Comparison of ENCODE assay signal across 14 cellular contexts in genomic region chr6:149323925-149324324, GRCh38. TPM values are rescaled to one million over a fixed set of nuclear protein-coding genes. Genes with fewer than 3 reads are reported as not detected.
DNase-seq lines count a peak whose midpoint lies in the region; ATAC-seq and TF ChIP-seq lines count a peak whose summit lies in the region.
"Had no signal": no experiment of that assay in that cellular context is flagged by ENCODE, and none has a peak within 500 bp of the region (broad histone marks: within the 10 kb centered on the region; RNA-seq: fewer than 3 reads in every experiment).

No MANE protein-coding gene starts in this region.

- peaks cover 100% of the 10 kb centered on the region for H3K79me2 ChIP-seq in OCI-LY7 (ENCODE audit: insufficient read depth, low read depth, low read length)

- peaks cover 74% of the 10 kb centered on the region for H3K4me1 Mint-ChIP-seq in activated T-cell treated with anti-CD3 and anti-CD28 coated beads, Interleukin-2, amount 50 U/mL, for 4 hours (ENCODE audit: low read depth)
- H3K4me1 Mint-ChIP-seq in activated naive CD8-positive, alpha-beta T cell treated with anti-CD3 and anti-CD28 coated beads, Interleukin-2, amount 50 U/mL, for 24 hours: peaks cover 91% of the 10 kb centered on the region
- H3K4me1 Mint-ChIP-seq in osteocyte (ENCODE audit: unreplicated experiment): peaks cover 68% of the 10 kb centered on the region

- H3K4me1 ChIP-seq in OCI-LY7 (ENCODE audit: insufficient read depth, low read length, poor library complexity, severe bottlenecking) (peaks cover 39% of the 10 kb centered on the region), upper lobe of right lung (peaks cover 66% of the 10 kb centered on the region)

- CTCF ChIA-PET in OCI-LY7 (lab: Charles Lee; ENCODE audit: unreplicated experiment): interaction anchor here (1.1 kb wide), 1 partner anchor 56 kb away, joined by 3 read pairs; no protein-coding TSS in a partner anchor

- no peaks in the 10 kb centered on the region for H3K9me2 ChIP-seq in OCI-LY7 (ENCODE audit: insufficient read depth, low read length)

- peaks cover 8% of the 10 kb centered on the region for H3K36me3 Mint-ChIP-seq in activated T-cell treated with anti-CD3 and anti-CD28 coated beads, Interleukin-2, amount 50 U/mL, for 4 hours (ENCODE audit: insufficient read depth)
- H3K36me3 Mint-ChIP-seq in activated naive CD8-positive, alpha-beta T cell treated with anti-CD3 and anti-CD28 coated beads, Interleukin-2, amount 50 U/mL, for 24 hours (ENCODE audit: low read depth): peaks cover 18% of the 10 kb centered on the region
- no peaks in the 10 kb centered on the region for H3K36me3 Mint-ChIP-seq in osteocyte (ENCODE audit: unreplicated experiment)

- intact Hi-C loops in OCI-LY7 (cut with micrococcal nuclease; ENCODE audit: unreplicated experiment): no loop called here
- intact Hi-C loops in upper lobe of right lung (cut with DNase I): no loop called here

- no peaks in the 10 kb centered on the region for H3K27me3 ChIP-seq in upper lobe of right lung
- H3K27me3 ChIP-seq: vagina had no signal

- H3K4me3 Mint-ChIP-seq in activated T-cell treated with anti-CD3 and anti-CD28 coated beads, Interleukin-2, amount 50 U/mL, for 4 hours: peak overlapping the region; percentile 54
- peak overlapping the region; percentile 63 for H3K4me3 Mint-ChIP-seq in activated naive CD8-positive, alpha-beta T cell treated with anti-CD3 and anti-CD28 coated beads, Interleukin-2, amount 50 U/mL, for 24 hours
- no peak overlapping the region for H3K4me3 Mint-ChIP-seq in osteocyte (ENCODE audit: unreplicated experiment)

- H3K4me2 ChIP-seq in OCI-LY7 (ENCODE audit: low read length): peak overlapping the region; percentile 31

- POLR2A ChIA-PET in OCI-LY7 (lab: Charles Lee): interaction anchor here (0.6 to 1.5 kb wide), 4 partner anchors 10 to 85 kb away, joined by 3 to 4 read pairs (median 3); no protein-coding TSS in a partner anchor

- no peak for DNase-seq in activated T-cell treated with anti-CD3 and anti-CD28 coated beads, Interleukin-2, amount 50 U/mL, for 4 hours
- no peak for DNase-seq in activated T-cell treated with anti-CD3 and anti-CD28 coated beads, Interleukin-2, amount 50 U/mL, for 1 hour
- DNase-seq in OCI-LY7 (ENCODE audit: low spot score) (no peak), osteocyte (ENCODE audit: extremely low spot score, unreplicated experiment) (no peak), upper lobe of right lung (no peak), HK-2 (ENCODE audit: unreplicated experiment) (no peak)
- no peak for DNase-seq in activated naive CD8-positive, alpha-beta T cell treated with anti-CD3 and anti-CD28 coated beads, Interleukin-2, amount 50 U/mL, for 24 hours
- DNase-seq: activated gamma-delta T cell, NCI-H1436 treated with DMSO at 0.1 percent for 48 hours, NCI-H510A treated with DMSO at 0.1 percent for 48 hours had no signal

- H2AFZ ChIP-seq in OCI-LY7 (ENCODE audit: low read length): no peak overlapping the region

- ATAC-seq in activated T-cell treated with anti-CD3 and anti-CD28 coated beads, Interleukin-2, amount 50 U/mL, for 4 hours: no peak
- no peak for ATAC-seq in activated naive CD8-positive, alpha-beta T cell treated with anti-CD3 and anti-CD28 coated beads, Interleukin-2, amount 50 U/mL, for 24 hours
- ATAC-seq in GM21447 (IDR thresholded peaks at IDR 0.05; ENCODE audit: unreplicated experiment) (no peak), upper lobe of right lung (no peak)

- H3K27ac Mint-ChIP-seq in activated naive CD8-positive, alpha-beta T cell treated with anti-CD3 and anti-CD28 coated beads, Interleukin-2, amount 50 U/mL, for 24 hours: peak overlapping the region; percentile 98
- H3K27ac Mint-ChIP-seq in osteocyte (ENCODE audit: unreplicated experiment): peak overlapping the region; percentile 36

- no peaks in the 10 kb centered on the region for H3K9me3 Mint-ChIP-seq in activated T-cell treated with anti-CD3 and anti-CD28 coated beads, Interleukin-2, amount 50 U/mL, for 4 hours
- no peaks in the 10 kb centered on the region for H3K9me3 Mint-ChIP-seq in activated naive CD8-positive, alpha-beta T cell treated with anti-CD3 and anti-CD28 coated beads, Interleukin-2, amount 50 U/mL, for 24 hours
- no peaks in the 10 kb centered on the region for H3K9me3 Mint-ChIP-seq in osteocyte (ENCODE audit: unreplicated experiment)

- no peak overlapping the region for H3K27ac ChIP-seq in OCI-LY7 (ENCODE audit: low read depth, low read length, poor library complexity, severe bottlenecking)
- no peak overlapping the region for H3K27ac ChIP-seq in upper lobe of right lung
- H3K27ac ChIP-seq: vagina had no signal

- H3K4me3 ChIP-seq in OCI-LY7 (ENCODE audit: low read depth, low read length, poor library complexity, severe bottlenecking) (no peak overlapping the region), upper lobe of right lung (no peak overlapping the region)
- H3K4me3 ChIP-seq: K562, lung, vagina had no signal

- H3K9me3 ChIP-seq in OCI-LY7 (ENCODE audit: low read length) (no peaks in the 10 kb centered on the region), upper lobe of right lung (no peaks in the 10 kb centered on the region)
- H3K9me3 ChIP-seq: vagina had no signal

- H3K27me3 Mint-ChIP-seq in activated T-cell treated with anti-CD3 and anti-CD28 coated beads, Interleukin-2, amount 50 U/mL, for 4 hours (ENCODE audit: low read depth): no peaks in the 10 kb centered on the region
- H3K27me3 Mint-ChIP-seq in activated naive CD8-positive, alpha-beta T cell treated with anti-CD3 and anti-CD28 coated beads, Interleukin-2, amount 50 U/mL, for 24 hours: no peaks in the 10 kb centered on the region
- no peaks in the 10 kb centered on the region for H3K27me3 Mint-ChIP-seq in osteocyte (ENCODE audit: unreplicated experiment)

- peaks cover 61% of the 10 kb centered on the region for H4K20me1 ChIP-seq in OCI-LY7 (ENCODE audit: insufficient read depth, low read length)

- BruUV-seq in OCI-LY7 (replicated peaks; lab: Mats Ljungman, UMichigan): no TSS peak

- H3K36me3 ChIP-seq in OCI-LY7 (ENCODE audit: insufficient read depth, low read length) (0 out of 2 replicates have a peak, but pooled peaks cover 4% of the 10 kb centered on the region), upper lobe of right lung (no peaks in the 10 kb centered on the region)
- H3K36me3 ChIP-seq: vagina had no signal

- TF ChIP-seq CTCF in OCI-LY7 (conservative IDR thresholded peaks at IDR 0.05; ENCODE audit: low read length) (no peak), osteocyte (IDR thresholded peaks at IDR 0.05) (no peak), upper lobe of right lung (IDR thresholded peaks at IDR 0.05) (no peak)

RNA-seq across cellular contexts. Expression of gene TAB2, which starts 6.4 kb away (rescaled TPM):
- 10 to 100 TPM; 69.7 to 84.9 (median 77.4) TPM for total RNA-seq in activated T-cell treated with anti-CD3 and anti-CD28 coated beads, Interleukin-2, amount 50 U/mL, for 4 hours
- 17.3 and 17.4 TPM in 2 replicates for total RNA-seq in OCI-LY7 (2014; rRNA removed; shearing (Covaris generic))
- total RNA-seq in OCI-LY7 (2022) (35.8 and 39.4 TPM in 2 replicates), osteocyte (50.6 and 53.8 TPM in 2 replicates), upper lobe of right lung (65.8 TPM)
